In genomic region chr11:75346912-75347647, GRCh38 we compare ENCODE assay signal across 9 cellular contexts. TPM values are rescaled to one million over a fixed set of nuclear protein-coding genes. Genes with fewer than 3 reads are reported as not detected.
DNase-seq lines count a peak whose midpoint lies in the region; ATAC-seq, FAIRE-seq and TF ChIP-seq lines count a peak whose summit lies in the region.
"Had no signal": no experiment of that assay in that cellular context is flagged by ENCODE, and none has a peak within 500 bp of the region (broad histone marks: within the 10 kb centered on the region; RNA-seq: fewer than 3 reads in every experiment).

No MANE protein-coding gene starts in this region.

- CTCF ChIA-PET in A673 (lab: Charles Lee) = no interaction called here

- DNase-seq in A673 (ENCODE audit: low spot score) (no peak), HCEC 1CT (peak; percentile 42), colonic mucosa (peak; percentile 52), mesothelial cell of epicardium (ENCODE audit: low spot score in 2 of 2, unreplicated experiment in 2 of 2) (no peak), kidney tubule cell (ENCODE audit: low spot score) (no peak), urothelium cell line (ENCODE audit: low spot score) (no peak)
- DNase-seq: NCI-H1417 treated with DMSO at 0.1 percent for 48 hours had no signal

- H3K27me3 ChIP-seq in A673 (replicated peaks; ENCODE audit: insufficient read depth, low read depth, low read length, poor library complexity) (no peaks in the 10 kb centered on the region), colonic mucosa (no peaks in the 10 kb centered on the region)

- BruUV-seq in A673 (replicated peaks; lab: Mats Ljungman, UMichigan) = no TSS peak

- no peak overlapping the region for H3K4me3 Mint-ChIP-seq in mesothelial cell of epicardium

- TF ChIP-seq CTCF in A673 (conservative IDR thresholded peaks at IDR 0.05; ENCODE audit: low read depth, low read length) = no peak
- TF ChIP-seq CTCF in colonic mucosa (IDR thresholded peaks at IDR 0.05) = no peak
- no peak for TF ChIP-seq CTCF in mesothelial cell of epicardium (IDR thresholded peaks at IDR 0.05; ENCODE audit: unreplicated experiment)

- intact Hi-C loops in A673 (cut with micrococcal nuclease; ENCODE audit: unreplicated experiment) = no loop called here
- intact Hi-C loops in colonic mucosa (cut with DNase I) = no loop called here

- H3K27ac Mint-ChIP-seq in mesothelial cell of epicardium = peak overlapping the region; percentile 39

- peak overlapping the region; percentile 40 for H3K27ac ChIP-seq in A673 (ENCODE audit: low read depth, low read length, poor library complexity, severe bottlenecking)
- peak overlapping the region; percentile 57 for H3K27ac ChIP-seq in colonic mucosa

- H3K36me3 ChIP-seq in A673 (ENCODE audit: insufficient read depth, low read length, poor library complexity, severe bottlenecking) = no peaks in the 10 kb centered on the region
- H3K36me3 ChIP-seq in colonic mucosa = no peaks in the 10 kb centered on the region

- peaks cover 8% of the 10 kb centered on the region for H3K27me3 Mint-ChIP-seq in mesothelial cell of epicardium (ENCODE audit: low read depth)

- peak overlapping the region in 1 of 2 donors; percentile 8 for H3K9ac ChIP-seq in colonic mucosa (ENCODE audit: low read depth in 2 of 2, low read length in 2 of 2)

- H3K4me3 ChIP-seq in A673 (ENCODE audit: low read depth, low read length, poor library complexity, severe bottlenecking) = no peak overlapping the region
- no peak overlapping the region for H3K4me3 ChIP-seq in colonic mucosa

- FAIRE-seq in urothelium cell line (lab: Jason Lieb, UNC) = no peak

- peaks cover 44% of the 10 kb centered on the region for H3K4me1 Mint-ChIP-seq in mesothelial cell of epicardium

- no peaks in the 10 kb centered on the region for H3K9me3 ChIP-seq in A673 (ENCODE audit: low read depth, low read length, poor library complexity, severe bottlenecking)
- H3K9me3 ChIP-seq in colonic mucosa = no peaks in the 10 kb centered on the region

- POLR2A ChIA-PET in A673 (lab: Charles Lee; ENCODE audit: low non-redundant PET) = no interaction called here

- no peaks in the 10 kb centered on the region for H3K9me3 Mint-ChIP-seq in mesothelial cell of epicardium

- H3K4me1 ChIP-seq in A673 (ENCODE audit: insufficient read depth, low read length, poor library complexity, severe bottlenecking) = peaks cover 79% of the 10 kb centered on the region
- H3K4me1 ChIP-seq in colonic mucosa = peaks cover 54% of the 10 kb centered on the region

- no peaks in the 10 kb centered on the region for H3K36me3 Mint-ChIP-seq in mesothelial cell of epicardium

- ATAC-seq in HG03196 (IDR thresholded peaks at IDR 0.05; ENCODE audit: unreplicated experiment) (no peak), HG03159 (IDR thresholded peaks at IDR 0.05; ENCODE audit: unreplicated experiment) (no peak)

RNA-seq across cellular contexts. Expression of gene ARRB1, which starts 4.4 kb away (rescaled TPM):
- total RNA-seq in A673 (2021) = 37.8 and 62.0 TPM in 2 replicates
- 10 to 100 TPM; 70.3 to 73.4 TPM for total RNA-seq in colonic mucosa
- 15.9 to 17.5 TPM (median 16.5 TPM) in 3 replicates for total RNA-seq in mesothelial cell of epicardium

RNA-seq across cellular contexts. Expression of gene RPS3, which starts 52.2 kb away (rescaled TPM):
- total RNA-seq in A673 (2021) (2,875 and 2,961 TPM in 2 replicates), colonic mucosa (1,000 to 10,000 TPM; 2,133 to 2,596 TPM), mesothelial cell of epicardium (2,848 to 2,954 TPM (median 2,936 TPM) in 3 replicates)

Comparison
In these comparisons a context has a peak if more than half of its experiments do, and no peak if none do; other contexts are left out.
1. DNase-seq: peak in HCEC 1CT (single experiment) and colonic mucosa (single experiment); none in A673 (single experiment), mesothelial cell of epicardium (0 of 2), kidney tubule cell (single experiment) and urothelium cell line (single experiment).